Comparison of ENCODE assay signal across 8 cellular contexts in genomic region chr17:55717898-55718735, GRCh38. TPM values are rescaled to one million over a fixed set of nuclear protein-coding genes. Genes with fewer than 3 reads are reported as not detected.
DNase-seq lines count a peak whose midpoint lies in the region; ATAC-seq and TF ChIP-seq lines count a peak whose summit lies in the region.

No MANE protein-coding gene starts in this region.

- DNase-seq in CD14-positive monocyte (ENCODE audit: low spot score) (peak; percentile 64), NCI-H345 (lab: John Stamatoyannopoulos, UW) (peak; percentile 71), choroid plexus epithelial cell (ENCODE audit: low read depth) (peak; percentile 88)
- DNase-seq in activated CD4-positive, alpha-beta T cell treated with anti-CD3 and anti-CD28 coated beads for 1 hour, result peak; percentile 35
- peak; percentile 50 to 68 for DNase-seq in stimulated activated CD4-positive, alpha-beta T cell treated with anti-CD3 and anti-CD28 coated beads, Interleukin-4, amount 100 ng/mL, for 48 hours (ENCODE audit: low read depth in 2 of 2)

- H3K9ac ChIP-seq in liver (ENCODE audit: low read depth in 1 of 2, low read length in 2 of 2), result no peak overlapping the region

- peak; percentile 89 for TF ChIP-seq CTCF in CD14-positive monocyte (IDR thresholded peaks at IDR 0.05)
- peak; percentile 85 for TF ChIP-seq CTCF in choroid plexus epithelial cell (conservative IDR thresholded peaks at IDR 0.05; ENCODE audit: low read depth, low read length)
- TF ChIP-seq CTCF in liver (IDR thresholded peaks at IDR 0.05; ENCODE audit: low read depth, low read length, missing input control), result peak; percentile 73

- ATAC-seq in GM21576 (IDR thresholded peaks at IDR 0.05; ENCODE audit: unreplicated experiment) (peak; percentile 52), GM18502 (IDR thresholded peaks at IDR 0.05; ENCODE audit: poor library complexity, unreplicated experiment) (no peak)

- H3K27me3 Mint-ChIP-seq in CD14-positive monocyte (ENCODE audit: low read depth in 3 of 3), result peaks cover 10 to 21% (median 19%) of the 10 kb centered on the region in 3 donors

- peaks cover 0 to 2% (median 0%) of the 10 kb centered on the region in 7 donors for H3K9me3 Mint-ChIP-seq in CD14-positive monocyte

- no peak overlapping the region for H3K27ac ChIP-seq in liver (ENCODE audit: low read depth in 1 of 2, low read length in 2 of 2)

- no peak overlapping the region for H3K4me3 ChIP-seq in choroid plexus epithelial cell (ENCODE audit: low read depth, low read length)
- no peak overlapping the region for H3K4me3 ChIP-seq in liver (ENCODE audit: low read depth in 1 of 3, low read length in 3 of 3)

- no peaks in the 10 kb centered on the region for H3K36me3 Mint-ChIP-seq in CD14-positive monocyte

- H3K27ac Mint-ChIP-seq in CD14-positive monocyte, result no peak overlapping the region

- no peak overlapping the region for H3K4me3 Mint-ChIP-seq in CD14-positive monocyte

- H3K4me1 ChIP-seq in liver (ENCODE audit: control insufficient read depth in 4 of 4, insufficient read depth in 4 of 4, low read length in 3 of 4), result peaks cover 0 to 2% (median under 1%) of the 10 kb centered on the region in 4 donors

- WGBS in liver, result 50% methylated on average over 11 of the region's 11 CpGs

- peaks cover 12% of the 10 kb centered on the region for H3K4me1 Mint-ChIP-seq in CD14-positive monocyte

- no peaks in the 10 kb centered on the region for H3K9me3 ChIP-seq in liver (ENCODE audit: control insufficient read depth in 4 of 4, low read length in 3 of 4)

- intact Hi-C loops in CD14-positive monocyte (cut with micrococcal nuclease), result loop anchor here (2.0 to 10.0 kb wide), 3 partner anchors 73 to 191 kb away; no protein-coding TSS in a partner anchor

- TF ChIP-seq RAD21 in liver (IDR thresholded peaks at IDR 0.05), result peak; percentile 93 to 97

- no peaks in the 10 kb centered on the region for H3K27me3 ChIP-seq in liver (ENCODE audit: control insufficient read depth in 4 of 4, insufficient read depth in 4 of 4, low read length in 3 of 4)

- no peaks in the 10 kb centered on the region for H3K36me3 ChIP-seq in liver (ENCODE audit: control insufficient read depth in 4 of 4, insufficient read depth in 3 of 4, low read depth in 1 of 4, low read length in 3 of 4)

TF ChIP-seq in liver, 16 proteins besides CTCF, POLR2A, EP300 and RAD21:
- TF ChIP-seq RXRA (IDR thresholded peaks at IDR 0.05) (peak in 1 of 2 donors; percentile 14), HNF4A (conservative IDR thresholded peaks at IDR 0.05) (peak in 1 of 2 donors; percentile 13), TAF1 (conservative IDR thresholded peaks at IDR 0.05) (no peak)
- TF ChIP-seq, protein P1, sequence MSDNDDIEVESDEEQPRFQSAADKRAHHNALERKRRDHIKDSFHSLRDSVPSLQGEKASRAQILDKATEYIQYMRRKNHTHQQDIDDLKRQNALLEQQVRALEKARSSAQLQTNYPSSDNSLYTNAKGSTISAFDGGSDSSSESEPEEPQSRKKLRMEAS (IDR thresholded peaks at IDR 0.05), result no peak

RNA-seq across cellular contexts. Expression of gene TMEM100, which starts 4.5 kb away (rescaled TPM):
- polyA plus RNA-seq in CD14-positive monocyte (not detected), liver (1 to 10 TPM; 2.2 to 2.4 TPM)
- 1 to 10 TPM in 1 of 2 donors, under 1 TPM in 1; 0.09 to 4.8 TPM for total RNA-seq in liver

RNA-seq across cellular contexts. Expression of gene PCTP, which starts 32.7 kb away (rescaled TPM):
- polyA plus RNA-seq in CD14-positive monocyte, result 10 to 100 TPM; 35.4 to 54.2 TPM
- total RNA-seq in liver, result 10 to 100 TPM; 25.0 to 79.0 TPM
- 10 to 100 TPM; 38.6 to 73.0 TPM for polyA plus RNA-seq in liver

Comparison
In these comparisons a context has a peak if more than half of its experiments do, and no peak if none do; other contexts are left out.
1. DNase-seq: peak in every context shown above with its lines; median percentile 88 in choroid plexus epithelial cell; 71 in NCI-H345; 64 in CD14-positive monocyte; 59 in stimulated activated CD4-positive, alpha-beta T cell treated with anti-CD3 and anti-CD28 coated beads, Interleukin-4, amount 100 ng/mL, for 48 hours; 35 in activated CD4-positive, alpha-beta T cell treated with anti-CD3 and anti-CD28 coated beads for 1 hour.